Comparison of ENCODE assay signal across 11 cellular contexts in the genomic region with DNA sequence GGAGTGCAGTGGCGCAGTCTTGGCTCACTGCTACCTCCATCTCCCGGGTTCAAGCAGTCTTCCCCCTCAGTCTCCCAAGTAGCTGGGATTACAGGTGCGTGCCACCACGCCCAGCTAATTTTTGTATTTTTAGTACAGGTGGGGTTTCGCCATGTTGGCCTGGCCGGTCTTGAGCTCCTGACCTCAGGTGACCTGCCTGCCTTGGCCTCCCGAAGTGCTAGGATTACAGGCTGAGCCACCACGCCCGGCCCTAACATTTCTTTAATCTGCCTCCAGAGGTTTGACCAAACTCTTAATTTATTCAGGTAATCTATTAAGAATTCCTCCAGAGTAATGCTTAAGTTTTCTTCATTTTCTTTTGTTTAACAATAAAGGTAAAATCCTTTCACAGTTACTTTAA.
"Had no signal": no experiment of that assay in that cellular context is flagged by ENCODE, and none has a peak within 500 bp of the region (broad histone marks: within the 10 kb centered on the region; RNA-seq: fewer than 3 reads in every experiment).

No MANE protein-coding gene starts in this region.

- ATAC-seq: natural killer cell treated with Interleukin-12 subunit alpha and Interleukin-12 subunit beta and Interleukin-15 and Interleukin-18, amount 100 ng/mL, for 72 hours had no signal

- DNase-seq: activated CD4-positive, alpha-beta T cell treated with anti-CD3 and anti-CD28 coated beads, Interleukin-2, amount 10 ng/mL, durations not matched to agents 7 days and 5 days; activated naive CD4-positive, alpha-beta T cell; activated naive CD8-positive, alpha-beta T cell treated with anti-CD3 and anti-CD28 coated beads, Interleukin-2, amount 10 ng/mL, durations not matched to agents 7 days and 5 days; endodermal cell; islet precursor cell; stimulated activated CD4-positive, alpha-beta T cell treated with anti-CD3 and anti-CD28 coated beads, Interleukin-4, amount 100 ng/mL, for 4 hours; stimulated activated CD8-positive, alpha-beta memory T cell treated with anti-CD3 and anti-CD28 coated beads, Interleukin-4, amount 100 ng/mL, for 48 hours; stimulated activated naive CD4-positive, alpha-beta T cell treated with Interleukin-2 at 50 U/mL for 16 hours had no signal

- H3K9me3 ChIP-seq: suprapubic skin had no signal

- H3K27me3 ChIP-seq: suprapubic skin had no signal

- H3K27ac ChIP-seq: skin epidermis, suprapubic skin had no signal

- H3K4me3 ChIP-seq: skin epidermis, suprapubic skin had no signal

- H3K36me3 ChIP-seq: suprapubic skin had no signal
